8 cellular contexts compared by ENCODE assay signal in genomic region chrX:153032397-153033118, GRCh38. TPM values are rescaled to one million over a fixed set of nuclear protein-coding genes. Genes with fewer than 3 reads are reported as not detected.
A peak's percentile ranks its signal among the peaks of the same experiment; 100 is the strongest.
DNase-seq lines count a peak whose midpoint lies in the region; ATAC-seq and TF ChIP-seq lines count a peak whose summit lies in the region.

No MANE protein-coding gene starts in this region.

- no peaks in the 10 kb centered on the region for H3K27me3 ChIP-seq in thoracic aorta (replicated peaks; ENCODE audit: insufficient read depth)

- H3K36me3 Mint-ChIP-seq in osteocyte (ENCODE audit: unreplicated experiment), result no peaks in the 10 kb centered on the region

- H3K4me1 Mint-ChIP-seq in osteocyte (ENCODE audit: unreplicated experiment), result peaks cover 2% of the 10 kb centered on the region

- DNase-seq in GM19240 (ENCODE audit: insufficient read length, low spot score) (peak; percentile 31), HS-5 (ENCODE audit: low read depth) (peak; percentile 11), RPMI8226 (peak; percentile 71), activated gamma-delta T cell (lab: John Stamatoyannopoulos, UW) (peak; percentile 42), globus pallidus (ENCODE audit: low spot score) (peak; percentile 41), osteocyte (ENCODE audit: extremely low spot score, unreplicated experiment) (no peak), thoracic aorta (ENCODE audit: low spot score) (no peak)

- no peak for ATAC-seq in thoracic aorta (ENCODE audit: insufficient number of reproducible peaks, low FRiP score, low read depth)

- H3K4me3 ChIP-seq in thoracic aorta, result peak overlapping the region; percentile 70

- H3K9me3 ChIP-seq in thoracic aorta, result no peaks in the 10 kb centered on the region

- no peak overlapping the region for H3K27ac Mint-ChIP-seq in osteocyte (ENCODE audit: unreplicated experiment)

- no peaks in the 10 kb centered on the region for H3K36me3 ChIP-seq in thoracic aorta

- TF ChIP-seq CTCF in C4-2B (conservative IDR thresholded peaks at IDR 0.05) (peak; percentile 87), osteocyte (IDR thresholded peaks at IDR 0.05) (peak; percentile 78), thoracic aorta (IDR thresholded peaks at IDR 0.05) (peak; percentile 81)

- peak overlapping the region; percentile 57 for H3K4me3 Mint-ChIP-seq in osteocyte (ENCODE audit: unreplicated experiment)

- H3K9me3 Mint-ChIP-seq in osteocyte (ENCODE audit: unreplicated experiment), result peaks cover 9% of the 10 kb centered on the region

- no peaks in the 10 kb centered on the region for H3K27me3 Mint-ChIP-seq in osteocyte (ENCODE audit: unreplicated experiment)

- H3K4me1 ChIP-seq in thoracic aorta (ENCODE audit: control insufficient read depth in 1 of 2, low read depth in 2 of 2), result no peaks in the 10 kb centered on the region

- H3K27ac ChIP-seq in C4-2B, result peak overlapping the region; percentile 12; the same call in 1 of the 2 replicates
- no peak overlapping the region for H3K27ac ChIP-seq in thoracic aorta

RNA-seq across cellular contexts. Expression of gene PNMA3, which starts 23.7 kb away (rescaled TPM):
- not detected in 2 replicates for total RNA-seq in osteocyte
- total RNA-seq in thoracic aorta, result under 1 TPM in 1 of 2 donors, not detected in 1; 0.56 TPM

RNA-seq across cellular contexts. Expression of gene PNMA5, which starts 38.6 kb away (rescaled TPM):
- total RNA-seq in osteocyte, result not detected in 2 replicates
- not detected for total RNA-seq in thoracic aorta

RNA-seq across cellular contexts. Expression of gene PNMA6A, which starts 39.7 kb away (rescaled TPM):
- total RNA-seq in osteocyte (1.5 and 1.6 TPM in 2 replicates), thoracic aorta (1 to 10 TPM; 8.1 to 8.7 TPM)

Comparison
In these comparisons a context has a peak if more than half of its experiments do, and no peak if none do; other contexts are left out.
1. DNase-seq: peak in GM19240 (single experiment), HS-5 (single experiment), RPMI8226 (single experiment), activated gamma-delta T cell (single experiment) and globus pallidus (single experiment); none in osteocyte (single experiment) and thoracic aorta (single experiment).
2. Peak in every context shown above with its lines, with median percentiles within 50 percentile points of each other: CTCF ChIP-seq.